Comparison of ENCODE assay signal across 27 cellular contexts in the genomic region with DNA sequence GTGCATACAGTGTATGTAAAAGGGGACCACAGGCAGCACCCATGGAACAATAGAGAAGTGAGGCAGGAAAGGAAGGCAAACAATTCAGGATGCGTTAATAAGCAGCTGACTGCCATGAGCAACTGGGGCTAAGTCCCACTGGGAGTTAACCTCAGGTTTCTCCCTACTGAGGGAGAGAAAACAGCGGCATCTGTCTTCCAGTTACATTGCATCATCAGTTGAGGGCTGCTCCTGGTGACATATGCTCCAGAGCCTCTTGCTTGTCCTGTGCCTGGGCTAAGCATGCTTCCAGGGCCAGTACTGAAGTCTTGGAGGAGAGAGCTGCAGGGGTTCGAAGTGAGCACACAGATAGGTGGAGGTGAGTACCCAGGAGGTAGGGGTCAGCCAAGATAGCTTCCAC. TPM values are rescaled to one million over a fixed set of nuclear protein-coding genes. Genes with fewer than 3 reads are reported as not detected.
A peak's percentile ranks its signal among the peaks of the same experiment; 100 is the strongest.
DNase-seq lines count a peak whose midpoint lies in the region; TF ChIP-seq lines count a peak whose summit lies in the region.
"Had no signal": no experiment of that assay in that cellular context is flagged by ENCODE, and none has a peak within 500 bp of the region (broad histone marks: within the 10 kb centered on the region; RNA-seq: fewer than 3 reads in every experiment).

No MANE protein-coding gene starts in this region.

- no peaks in the 10 kb centered on the region for H3K4me1 ChIP-seq in BE2C
- H3K4me1 ChIP-seq in tibial nerve = no peaks in the 10 kb centered on the region
- H3K4me1 ChIP-seq: parathyroid adenoma, testis had no signal

- 68 to 83% methylated on average over 3 of the region's 3 CpGs for WGBS in tibial nerve, 2 donors

- DNase-seq in BE2C = peak; percentile 34
- DNase-seq in NB4 (ENCODE audit: low read depth) = peak; percentile 0
- peak; percentile 5 for DNase-seq in NCI-H526 treated with DMSO at 0.1 percent for 48 hours (lab: John Stamatoyannopoulos, UW)
- peak; percentile 24 for DNase-seq in fibroblast of mammary gland (ENCODE audit: low read depth)
- DNase-seq in DMS153 treated with DMSO at 0.1 percent for 48 hours (lab: John Stamatoyannopoulos, UW; ENCODE audit: unreplicated experiment) = no peak
- no peak for DNase-seq in KG1 (lab: John Stamatoyannopoulos, UW)
- no peak for DNase-seq in tibial nerve (ENCODE audit: low spot score in 2 of 2)
- DNase-seq: activated CD4-positive, alpha-beta T cell treated with anti-CD3 and anti-CD28 coated beads, Interleukin-2, amount 10 ng/mL, durations not matched to agents 24 days and 14 days; activated effector memory CD4-positive, alpha-beta T cell treated with anti-CD3 and anti-CD28 coated beads, Interleukin-2, amount 50 U/mL, for 16 hours; activated T-cell treated with anti-CD3 and anti-CD28 coated beads, Interleukin-2, amount 50 U/mL, for 1 hour; CD8-positive, alpha-beta T cell; esophagus squamous epithelium; hypothalamus; immature natural killer cell; NCI-H1436 treated with DMSO at 0.1 percent for 48 hours; NCI-H2227 treated with DMSO at 0.1 percent for 48 hours; OCI-M1; retina; stimulated activated CD4-positive, alpha-beta T cell treated with anti-CD3 and anti-CD28 coated beads, Interleukin-1b, Interleukin-23, amount 100 ng/mL, for 48 hours; T-helper 1 cell; testis had no signal

- H3K36me3 ChIP-seq in BE2C = no peaks in the 10 kb centered on the region
- no peaks in the 10 kb centered on the region for H3K36me3 ChIP-seq in tibial nerve
- H3K36me3 ChIP-seq: esophagus squamous epithelium had no signal

- no peak for TF ChIP-seq CTCF in BE2C (IDR thresholded peaks at IDR 0.05; ENCODE audit: low read depth, low read length)
- TF ChIP-seq CTCF in NB4 (IDR thresholded peaks at IDR 0.05; ENCODE audit: low read depth, low read length) = no peak
- TF ChIP-seq CTCF in fibroblast of mammary gland (conservative IDR thresholded peaks at IDR 0.05; ENCODE audit: control insufficient read depth, insufficient read depth, low read depth, low read length) = no peak
- no peak for TF ChIP-seq CTCF in tibial nerve (IDR thresholded peaks at IDR 0.05)

- no peaks in the 10 kb centered on the region for H3K27me3 ChIP-seq in BE2C
- H3K27me3 ChIP-seq in tibial nerve = peaks cover 0 to 1% of the 10 kb centered on the region in 2 donors
- H3K27me3 ChIP-seq: esophagus squamous epithelium, testis had no signal

- H3K9me3 ChIP-seq in BE2C = no peaks in the 10 kb centered on the region
- H3K9me3 ChIP-seq in tibial nerve = no peaks in the 10 kb centered on the region
- H3K9me3 ChIP-seq: esophagus squamous epithelium, testis had no signal

- TF ChIP-seq POLR2A in NB4 (IDR thresholded peaks at IDR 0.05; ENCODE audit: extremely low read depth, insufficient read length) (no peak), tibial nerve (IDR thresholded peaks at IDR 0.05) (no peak)

- H3K4me3 ChIP-seq in BE2C (ENCODE audit: low read depth, low read length) = no peak overlapping the region
- H3K4me3 ChIP-seq in NB4 (ENCODE audit: low read depth, low read length) = no peak overlapping the region
- H3K4me3 ChIP-seq in fibroblast of mammary gland (ENCODE audit: control insufficient read depth, low read depth, low read length) = no peak overlapping the region
- H3K4me3 ChIP-seq in tibial nerve = no peak overlapping the region
- H3K4me3 ChIP-seq: esophagus squamous epithelium, GM12878, SK-N-MC, testis had no signal

- H3K27ac ChIP-seq in tibial nerve = no peak overlapping the region
- H3K27ac ChIP-seq: esophagus squamous epithelium, HL-60, parathyroid adenoma, RWPE1, SK-N-MC, testis had no signal

- TF ChIP-seq EP300 in tibial nerve (IDR thresholded peaks at IDR 0.05) = no peak

RNA-seq across cellular contexts. Expression of gene RAI2, which starts 24.3 kb away (rescaled TPM):
- polyA plus RNA-seq in BE2C (2012; ENCODE audit: insufficient read depth, insufficient read length, low read depth) = 0.36 TPM
- 10 to 100 TPM; 17.1 to 25.1 (median 23.4) TPM for total RNA-seq in tibial nerve
- total RNA-seq: bronchial epithelial cell, GM12878 had no signal
- polyA plus RNA-seq: GM12878, immature natural killer cell had no signal

Comparison
In these comparisons a context has a peak if more than half of its experiments do, and no peak if none do; other contexts are left out.
1. DNase-seq: peak in BE2C (single experiment), NB4 (single experiment), NCI-H526 treated with DMSO at 0.1 percent for 48 hours (single experiment) and fibroblast of mammary gland (single experiment); none in DMS153 treated with DMSO at 0.1 percent for 48 hours (single experiment), KG1 (single experiment) and tibial nerve (0 of 2).